12 cellular contexts compared by ENCODE assay signal in genomic region chr18:34121157-34121807, GRCh38.
DNase-seq lines count a peak whose midpoint lies in the region; ATAC-seq and TF ChIP-seq lines count a peak whose summit lies in the region.
"Had no signal": no experiment of that assay in that cellular context is flagged by ENCODE, and none has a peak within 500 bp of the region (broad histone marks: within the 10 kb centered on the region; RNA-seq: fewer than 3 reads in every experiment).

No MANE protein-coding gene starts in this region.

- no peaks in the 10 kb centered on the region for H3K36me3 ChIP-seq in brain microvascular endothelial cell (replicated peaks)
- no peaks in the 10 kb centered on the region for H3K36me3 ChIP-seq in lower lobe of right lung
- H3K36me3 ChIP-seq: tibial nerve had no signal

- peaks cover 5% of the 10 kb centered on the region for H3K36me3 Mint-ChIP-seq in Calu3 (ENCODE audit: insufficient read depth, unreplicated experiment)
- H3K36me3 Mint-ChIP-seq: naive thymus-derived CD8-positive, alpha-beta T cell had no signal

- no peaks in the 10 kb centered on the region for H3K9me3 Mint-ChIP-seq in Calu3 (ENCODE audit: low read depth, unreplicated experiment)

- H3K9me3 ChIP-seq in lower lobe of right lung: no peaks in the 10 kb centered on the region
- H3K9me3 ChIP-seq: tibial nerve had no signal

- peaks cover 37% of the 10 kb centered on the region for H3K4me1 Mint-ChIP-seq in Calu3 (ENCODE audit: low read depth, unreplicated experiment)
- H3K4me1 Mint-ChIP-seq: naive thymus-derived CD8-positive, alpha-beta T cell had no signal

- in situ Hi-C loops in brain microvascular endothelial cell (cut with HindIII; ENCODE audit: low pct_ligation_motif_present, low sequenced_read_pairs): no loop called here

- no peak for TF ChIP-seq POLR2A in NB4 (IDR thresholded peaks at IDR 0.05; ENCODE audit: extremely low read depth, insufficient read length)

- peak overlapping the region; percentile 68 for H3K4me3 Mint-ChIP-seq in Calu3 (ENCODE audit: low read depth, unreplicated experiment)
- H3K4me3 Mint-ChIP-seq: naive thymus-derived CD8-positive, alpha-beta T cell had no signal

- peak; percentile 56 for DNase-seq in Calu3
- DNase-seq in NB4 (ENCODE audit: low read depth): peak; percentile 25
- peak; percentile 37 for DNase-seq in brain microvascular endothelial cell
- DNase-seq in lower lobe of right lung: no peak
- DNase-seq: activated CD4-positive, alpha-beta T cell treated with anti-CD3 and anti-CD28 coated beads, Interleukin-2, amount 50 U/mL, for 4 hours; naive thymus-derived CD8-positive, alpha-beta T cell; SHP77 treated with DMSO at 0.1 percent for 48 hours had no signal

- no peaks in the 10 kb centered on the region for H3K4me1 ChIP-seq in lower lobe of right lung
- H3K4me1 ChIP-seq: tibial nerve had no signal

- H3K27me3 ChIP-seq in brain microvascular endothelial cell (replicated peaks): no peaks in the 10 kb centered on the region
- no peaks in the 10 kb centered on the region for H3K27me3 ChIP-seq in lower lobe of right lung (ENCODE audit: low read depth)
- H3K27me3 ChIP-seq: tibial nerve had no signal

- intact Hi-C loops in Calu3 (cut with micrococcal nuclease; ENCODE audit: unreplicated experiment) (loop anchor here (1.0 to 2.0 kb wide), 2 partner anchors 201 to 666 kb away; no protein-coding TSS in a partner anchor), lower lobe of right lung (cut with DNase I) (no loop called here)

- TF ChIP-seq CTCF in Calu3 (IDR thresholded peaks at IDR 0.05; ENCODE audit: unreplicated experiment) (no peak), NB4 (IDR thresholded peaks at IDR 0.05; ENCODE audit: low read depth, low read length) (no peak), brain microvascular endothelial cell (IDR thresholded peaks at IDR 0.05; ENCODE audit: low read depth, low read length, missing control alignments) (no peak), lower lobe of right lung (IDR thresholded peaks at IDR 0.05) (no peak)

- H3K4me3 ChIP-seq in NB4 (ENCODE audit: low read depth, low read length) (no peak overlapping the region), brain microvascular endothelial cell (ENCODE audit: low read depth, low read length) (no peak overlapping the region), lower lobe of right lung (no peak overlapping the region)
- H3K4me3 ChIP-seq: tibial nerve had no signal

- H3K27ac Mint-ChIP-seq in Calu3 (ENCODE audit: unreplicated experiment): peak overlapping the region; percentile 81
- H3K27ac Mint-ChIP-seq: naive thymus-derived CD8-positive, alpha-beta T cell had no signal

- H3K27ac ChIP-seq in brain microvascular endothelial cell: no peak overlapping the region
- H3K27ac ChIP-seq in lower lobe of right lung: no peak overlapping the region
- H3K27ac ChIP-seq: tibial nerve had no signal

- no TSS peak for BruUV-seq in Calu3 (replicated peaks; lab: Mats Ljungman, UMichigan)

- CTCF ChIA-PET in Calu3 (lab: Charles Lee): no interaction called here

- no peaks in the 10 kb centered on the region for H3K27me3 Mint-ChIP-seq in Calu3 (ENCODE audit: unreplicated experiment)
- H3K27me3 Mint-ChIP-seq: naive thymus-derived CD8-positive, alpha-beta T cell had no signal

- ATAC-seq in lower lobe of right lung (peak; percentile 78 to 91), HG03354 (IDR thresholded peaks at IDR 0.05; ENCODE audit: poor library complexity, severe bottlenecking, unreplicated experiment) (no peak), GM19035 (IDR thresholded peaks at IDR 0.05; ENCODE audit: unreplicated experiment) (no peak), GM18498 (IDR thresholded peaks at IDR 0.05; ENCODE audit: unreplicated experiment) (no peak), esophagus mucosa (no peak)
- ATAC-seq: naive thymus-derived CD8-positive, alpha-beta T cell had no signal

Comparison
In these comparisons a context has a peak if more than half of its experiments do, and no peak if none do; other contexts are left out.
1. ATAC-seq: peak in lower lobe of right lung (2 of 2); none in HG03354 (single experiment), GM19035 (single experiment), GM18498 (single experiment) and esophagus mucosa (single experiment).